In genomic region chr13:26988059-26988769, GRCh38 we compare ENCODE assay signal across 28 cellular contexts.
"Had no signal": no experiment of that assay in that cellular context is flagged by ENCODE, and none has a peak within 500 bp of the region (broad histone marks: within the 10 kb centered on the region; RNA-seq: fewer than 3 reads in every experiment).

No MANE protein-coding gene starts in this region.

- H3K4me3 Mint-ChIP-seq: activated CD4-positive, alpha-beta T cell treated with anti-CD3 and anti-CD28 coated beads, Interleukin-2, amount 10 ng/mL, durations not matched to agents 7 days and 5 days; activated CD8-positive, alpha-beta memory T cell treated with anti-CD3 and anti-CD28 coated beads, Interleukin-2, amount 10 ng/mL, durations not matched to agents 7 days and 5 days; activated CD8-positive, alpha-beta T cell treated with anti-CD3 and anti-CD28 coated beads for 36 hours; activated naive CD4-positive, alpha-beta T cell treated with anti-CD3 and anti-CD28 coated beads, Interleukin-2, amount 50 U/mL, for 24 hours; brain; immature natural killer cell; nephron; stimulated activated naive B cell treated with anti-CD40 and anti-IgM and Interleukin-4, amounts not matched to agents 10 μg/mL and 1 μg/mL and 100 μg/mL, for 72 hours; T-cell; T-helper 2 cell treated with Interferon-gamma antibody and Interleukin-4, amounts not matched to agents 5 μg/mL and 100 μg/mL, for 36 hours had no signal

- H3K27me3 ChIP-seq: pancreas, right atrium auricular region, testis, upper lobe of left lung had no signal

- H3K27ac ChIP-seq: foreskin keratinocyte, pancreas, psoas muscle, right atrium auricular region, testis, upper lobe of left lung, VCaP had no signal

- H3K36me3 ChIP-seq: pancreas, right atrium auricular region, upper lobe of left lung had no signal

- ATAC-seq: activated CD4-positive, CD25-positive, alpha-beta regulatory T cell treated with anti-CD3 and anti-CD28 coated beads, Interleukin-2, amount 50 U/mL, for 24 hours; activated CD8-positive, alpha-beta memory T cell treated with anti-CD3 and anti-CD28 coated beads, Interleukin-2, amount 10 ng/mL, durations not matched to agents 7 days and 5 days; activated CD8-positive, alpha-beta T cell treated with anti-CD3 and anti-CD28 coated beads for 36 hours; foreskin keratinocyte; left ventricle myocardium superior; pancreas; psoas muscle; stimulated activated naive B cell treated with anti-CD40 and anti-IgM and Interleukin-4, amounts not matched to agents 10 μg/mL and 1 μg/mL and 100 μg/mL, for 72 hours; T-cell had no signal

- H3K9me3 Mint-ChIP-seq: activated CD4-positive, alpha-beta T cell treated with anti-CD3 and anti-CD28 coated beads, Interleukin-2, amount 10 ng/mL, durations not matched to agents 7 days and 5 days; activated CD8-positive, alpha-beta T cell treated with anti-CD3 and anti-CD28 coated beads for 36 hours; activated naive CD4-positive, alpha-beta T cell treated with anti-CD3 and anti-CD28 coated beads, Interleukin-2, amount 50 U/mL, for 24 hours; brain; immature natural killer cell; nephron; stimulated activated naive B cell treated with anti-CD40 and anti-IgM and Interleukin-4, amounts not matched to agents 10 μg/mL and 1 μg/mL and 100 μg/mL, for 72 hours; T-cell; T-helper 2 cell treated with Interferon-gamma antibody and Interleukin-4, amounts not matched to agents 5 μg/mL and 100 μg/mL, for 36 hours had no signal

- DNase-seq: activated CD4-positive, alpha-beta T cell treated with anti-CD3 and anti-CD28 coated beads, Interleukin-2, amount 10 ng/mL, durations not matched to agents 7 days and 5 days; activated CD8-positive, alpha-beta memory T cell treated with anti-CD3 and anti-CD28 coated beads, Interleukin-2, amount 10 ng/mL, durations not matched to agents 7 days and 5 days; activated CD8-positive, alpha-beta T cell treated with anti-CD3 and anti-CD28 coated beads for 36 hours; activated gamma-delta T cell; activated T-cell treated with anti-CD3 and anti-CD28 coated beads for 4 hours; aorta; caudate nucleus; dermis blood vessel endothelial cell; effector CD8-positive, alpha-beta T cell; foreskin keratinocyte; immature natural killer cell; left ventricle myocardium superior; midbrain; pancreas; psoas muscle; small intestine; stimulated activated CD8-positive, alpha-beta memory T cell treated with anti-CD3 and anti-CD28 coated beads, Interleukin-4, amount 100 ng/mL, for 48 hours; stimulated activated naive B cell treated with anti-CD40 and anti-IgM and Interleukin-4, amounts not matched to agents 10 μg/mL and 1 μg/mL and 100 μg/mL, for 72 hours; T-cell had no signal

- H3K27ac Mint-ChIP-seq: activated CD4-positive, alpha-beta T cell treated with anti-CD3 and anti-CD28 coated beads, Interleukin-2, amount 10 ng/mL, durations not matched to agents 7 days and 5 days; activated CD8-positive, alpha-beta memory T cell treated with anti-CD3 and anti-CD28 coated beads, Interleukin-2, amount 10 ng/mL, durations not matched to agents 7 days and 5 days; activated CD8-positive, alpha-beta T cell treated with anti-CD3 and anti-CD28 coated beads for 36 hours; activated naive CD4-positive, alpha-beta T cell treated with anti-CD3 and anti-CD28 coated beads, Interleukin-2, amount 50 U/mL, for 24 hours; brain; immature natural killer cell; nephron; stimulated activated naive B cell treated with anti-CD40 and anti-IgM and Interleukin-4, amounts not matched to agents 10 μg/mL and 1 μg/mL and 100 μg/mL, for 72 hours; T-cell; T-helper 2 cell treated with Interferon-gamma antibody and Interleukin-4, amounts not matched to agents 5 μg/mL and 100 μg/mL, for 36 hours had no signal

- H3K4me1 Mint-ChIP-seq: activated naive CD4-positive, alpha-beta T cell treated with anti-CD3 and anti-CD28 coated beads, Interleukin-2, amount 50 U/mL, for 24 hours; immature natural killer cell; T-cell had no signal

- H3K9me3 ChIP-seq: pancreas, psoas muscle, right atrium auricular region, testis, upper lobe of left lung had no signal

- H3K4me3 ChIP-seq: pancreas, psoas muscle, right atrium auricular region, testis, upper lobe of left lung had no signal

- H3K36me3 Mint-ChIP-seq: activated CD8-positive, alpha-beta memory T cell treated with anti-CD3 and anti-CD28 coated beads, Interleukin-2, amount 10 ng/mL, durations not matched to agents 7 days and 5 days; activated naive CD4-positive, alpha-beta T cell treated with anti-CD3 and anti-CD28 coated beads, Interleukin-2, amount 50 U/mL, for 24 hours; brain; immature natural killer cell; stimulated activated naive B cell treated with anti-CD40 and anti-IgM and Interleukin-4, amounts not matched to agents 10 μg/mL and 1 μg/mL and 100 μg/mL, for 72 hours; T-cell had no signal

- H3K4me1 ChIP-seq: foreskin keratinocyte, psoas muscle had no signal
